In genomic region chr7:7424151-7424873, GRCh38 we compare ENCODE assay signal across 8 cellular contexts.
DNase-seq lines count a peak whose midpoint lies in the region; ATAC-seq and TF ChIP-seq lines count a peak whose summit lies in the region.

No MANE protein-coding gene starts in this region.

- peak; percentile 76 for DNase-seq in DMS114 treated with DMSO at 0.1 percent for 48 hours (lab: John Stamatoyannopoulos, UW; ENCODE audit: unreplicated experiment)
- DNase-seq in HUDEP-2 (lab: John Stamatoyannopoulos, UW; ENCODE audit: unreplicated experiment in 76 of 76), result peak in 58 of 76 experiments; percentile 2 to 69 (median 34)
- DNase-seq in NOMO-1 treated with DMSO at 0.1 percent for 48 hours (lab: John Stamatoyannopoulos, UW; ENCODE audit: unreplicated experiment), result peak; percentile 59
- DNase-seq in activated T-cell treated with anti-CD3 and anti-CD28 coated beads, Interleukin-2, amount 50 U/mL, for 4 hours, result peak; percentile 17
- DNase-seq in fibroblast of pulmonary artery (ENCODE audit: low read depth), result peak; percentile 78
- DNase-seq in nephron progenitor cell, result peak; percentile 50
- DNase-seq in thyroid gland, result peak; percentile 58 to 63

- TF ChIP-seq POLR2A in thyroid gland (IDR thresholded peaks at IDR 0.05), result no peak

- H3K4me3 ChIP-seq in fibroblast of pulmonary artery (replicated peaks; ENCODE audit: low read depth, low read length), result peak overlapping the region; percentile 65
- peak overlapping the region in 1 of 3 donors; percentile 8 for H3K4me3 ChIP-seq in thyroid gland (replicated peaks in 1 of 3)

- no peaks in the 10 kb centered on the region for H3K36me3 Mint-ChIP-seq in activated T-cell treated with anti-CD3 and anti-CD28 coated beads, Interleukin-2, amount 50 U/mL, for 4 hours (ENCODE audit: insufficient read depth)
- H3K36me3 Mint-ChIP-seq in nephron progenitor cell (ENCODE audit: low read depth), result no peaks in the 10 kb centered on the region

- ATAC-seq in GM21526 (IDR thresholded peaks at IDR 0.05; ENCODE audit: low FRiP score, unreplicated experiment), result peak; percentile 89
- peak; percentile 67 to 73 for ATAC-seq in activated T-cell treated with anti-CD3 and anti-CD28 coated beads, Interleukin-2, amount 50 U/mL, for 4 hours

- H3K9me3 ChIP-seq in thyroid gland, result no peaks in the 10 kb centered on the region

- peak; percentile 92 for TF ChIP-seq CTCF in fibroblast of pulmonary artery (IDR thresholded peaks at IDR 0.05; ENCODE audit: low read length, missing control alignments)
- TF ChIP-seq CTCF in nephron progenitor cell (IDR thresholded peaks at IDR 0.05), result peak; percentile 62
- TF ChIP-seq CTCF in thyroid gland (IDR thresholded peaks at IDR 0.05), result peak; percentile 24 to 82 (median 68)

- 39 to 42% methylated on average over 14 of the region's 14 CpGs for WGBS in thyroid gland, 2 donors

- no peaks in the 10 kb centered on the region for H3K27me3 ChIP-seq in thyroid gland

- no peaks in the 10 kb centered on the region for H3K36me3 ChIP-seq in thyroid gland

- H3K27ac ChIP-seq in thyroid gland, result no peak overlapping the region

- peaks cover 10% of the 10 kb centered on the region for H3K4me1 Mint-ChIP-seq in activated T-cell treated with anti-CD3 and anti-CD28 coated beads, Interleukin-2, amount 50 U/mL, for 4 hours (ENCODE audit: low read depth)
- H3K4me1 Mint-ChIP-seq in nephron progenitor cell, result peaks cover 6% of the 10 kb centered on the region

- no peak overlapping the region for H3K27ac Mint-ChIP-seq in nephron progenitor cell

- intact Hi-C loops in thyroid gland (cut with DNase I), result no loop called here

- H3K4me1 ChIP-seq in thyroid gland, result no peaks in the 10 kb centered on the region

- H3K4me3 Mint-ChIP-seq in activated T-cell treated with anti-CD3 and anti-CD28 coated beads, Interleukin-2, amount 50 U/mL, for 4 hours, result peak overlapping the region; percentile 74
- no peak overlapping the region for H3K4me3 Mint-ChIP-seq in nephron progenitor cell

- no peaks in the 10 kb centered on the region for H3K9me3 Mint-ChIP-seq in activated T-cell treated with anti-CD3 and anti-CD28 coated beads, Interleukin-2, amount 50 U/mL, for 4 hours
- H3K9me3 Mint-ChIP-seq in nephron progenitor cell, result no peaks in the 10 kb centered on the region

- H3K27me3 Mint-ChIP-seq in activated T-cell treated with anti-CD3 and anti-CD28 coated beads, Interleukin-2, amount 50 U/mL, for 4 hours (ENCODE audit: low read depth), result no peaks in the 10 kb centered on the region
- peaks cover 3% of the 10 kb centered on the region for H3K27me3 Mint-ChIP-seq in nephron progenitor cell (ENCODE audit: low read depth, poor library complexity)

Comparison
In these comparisons a context has a peak if more than half of its experiments do, and no peak if none do; other contexts are left out.
1. DNase-seq: peak in every context shown above with its lines; median percentile 78 in fibroblast of pulmonary artery; 76 in DMS114 treated with DMSO at 0.1 percent for 48 hours; 60 in thyroid gland; 59 in NOMO-1 treated with DMSO at 0.1 percent for 48 hours; 50 in nephron progenitor cell; 34 in HUDEP-2; 17 in activated T-cell treated with anti-CD3 and anti-CD28 coated beads, Interleukin-2, amount 50 U/mL, for 4 hours.